In genomic region chrX:69429339-69430014, GRCh38 we compare ENCODE assay signal across 18 cellular contexts.
DNase-seq lines count a peak whose midpoint lies in the region; ATAC-seq and TF ChIP-seq lines count a peak whose summit lies in the region.
"Had no signal": no experiment of that assay in that cellular context is flagged by ENCODE, and none has a peak within 500 bp of the region (broad histone marks: within the 10 kb centered on the region; RNA-seq: fewer than 3 reads in every experiment).

No MANE protein-coding gene starts in this region.

- H3K4me1 ChIP-seq in heart right ventricle (peaks cover 0 to under 1% (median 0%) of the 10 kb centered on the region in 9 donors), mesendoderm (ENCODE audit: control insufficient read depth, low read depth, low read length) (no peaks in the 10 kb centered on the region)
- H3K4me1 ChIP-seq: BLaER1 had no signal

- intact Hi-C loops in Right ventricle myocardium inferior (cut with DNase I) (loop anchor here (5.0 to 10.0 kb wide), 2 partner anchors 105 to 663 kb away; no protein-coding TSS in a partner anchor), cardiac septum (cut with DNase I) (loop anchor here (5.0 to 10.0 kb wide), 2 partner anchors 603 to 665 kb away; no protein-coding TSS in a partner anchor), heart right ventricle (cut with DNase I) (loop anchor here in 4 of 10 donors (10.0 kb wide), 1 partner anchor 665 kb away; no protein-coding TSS in a partner anchor)

- H3K23ac ChIP-seq in mesendoderm (ENCODE audit: low read length): no peak overlapping the region

- H3K56ac ChIP-seq in mesendoderm (ENCODE audit: low read length): no peak overlapping the region

- H3K4me2 ChIP-seq in mesendoderm (ENCODE audit: low read length): no peak overlapping the region
- H3K4me2 ChIP-seq: BLaER1 had no signal

- H3K27ac ChIP-seq in heart right ventricle: peak overlapping the region in 1 of 10 donors; percentile 36
- H3K27ac ChIP-seq in mesendoderm (ENCODE audit: low read depth, low read length): no peak overlapping the region
- H3K27ac ChIP-seq: BLaER1 had no signal

- no peak overlapping the region for H3K9ac ChIP-seq in mesendoderm (ENCODE audit: low read length)
- H3K9ac ChIP-seq: BLaER1 had no signal

- H3K36me3 ChIP-seq in heart right ventricle: no peaks in the 10 kb centered on the region
- H3K36me3 ChIP-seq in mesendoderm (ENCODE audit: control insufficient read depth, insufficient read depth, low read length): no peaks in the 10 kb centered on the region
- H3K36me3 ChIP-seq: BLaER1 had no signal

- H3K27me3 ChIP-seq in heart right ventricle (peaks cover 0 to 37% (median 0%) of the 10 kb centered on the region in 7 donors), mesendoderm (ENCODE audit: insufficient read depth, low read length, poor library complexity) (no peaks in the 10 kb centered on the region)

- 37 to 62% methylated on average over 6 of the region's 6 CpGs for WGBS in heart right ventricle, 2 donors
- WGBS in mesendoderm (ENCODE audit: extremely low coverage, insufficient coverage, low lambda C conversion rate): no CpG with 5 or more reads among the region's 6 CpGs

- no peak overlapping the region for H2BK15ac ChIP-seq in mesendoderm (replicated peaks; ENCODE audit: low read depth)

- ATAC-seq in Right ventricle myocardium inferior: peak; percentile 84
- ATAC-seq in heart right ventricle: peak in 5 of 8 donors; percentile 59 to 84 (median 80)
- no peak for ATAC-seq in HG02870 (IDR thresholded peaks at IDR 0.05; ENCODE audit: unreplicated experiment)
- ATAC-seq: CD8-positive, alpha-beta T cell; HCT116; HepG2 had no signal

- no peaks in the 10 kb centered on the region for H3K9me3 ChIP-seq in heart right ventricle
- H3K9me3 ChIP-seq: BLaER1 had no signal

- H3K79me2 ChIP-seq in mesendoderm (ENCODE audit: control insufficient read depth, insufficient read depth, low read length): no peaks in the 10 kb centered on the region

- no peak overlapping the region for H3K18ac ChIP-seq in mesendoderm (ENCODE audit: low read length)

- no peak overlapping the region for H2BK5ac ChIP-seq in mesendoderm (ENCODE audit: low read length)

- H3K4me3 ChIP-seq in heart right ventricle (no peak overlapping the region), mesendoderm (ENCODE audit: low read length) (no peak overlapping the region)
- H3K4me3 ChIP-seq: BLaER1 had no signal

- no peak overlapping the region for H4K5ac ChIP-seq in mesendoderm (ENCODE audit: low read length)

- H3K4ac ChIP-seq in mesendoderm (ENCODE audit: low read depth, low read length): no peak overlapping the region

- H2AK5ac ChIP-seq in mesendoderm (ENCODE audit: low read length): no peak overlapping the region

- no peak overlapping the region for H4K8ac ChIP-seq in mesendoderm (ENCODE audit: low read depth, low read length)

- H2BK120ac ChIP-seq in mesendoderm (ENCODE audit: low read depth, low read length): no peak overlapping the region

- TF ChIP-seq CTCF in heart right ventricle (IDR thresholded peaks at IDR 0.05): no peak

- H3K79me1 ChIP-seq in mesendoderm (ENCODE audit: low read length): no peaks in the 10 kb centered on the region

- DNase-seq in Right ventricle myocardium inferior (ENCODE audit: missing footprints): no peak
- no peak for DNase-seq in cardiac septum (ENCODE audit: low spot score)
- peak in 1 of 2 donors; percentile 30 for DNase-seq in heart right ventricle
- DNase-seq in mesendoderm: peak; percentile 65
- no peak for DNase-seq in NCI-H510A (lab: John Stamatoyannopoulos, UW)
- DNase-seq in cerebellar nuclear complex (lab: John Stamatoyannopoulos, UW): no peak
- DNase-seq: 8988T; Calu3; CD8-positive, alpha-beta T cell; DMS79 treated with DMSO at 0.1 percent for 48 hours; GF-D8; GOT3; H7; HFFc6 had no signal
